In genomic region chr2:233372855-233373254, GRCh38 we compare ENCODE assay signal across 22 cellular contexts. TPM values are rescaled to one million over a fixed set of nuclear protein-coding genes. Genes with fewer than 3 reads are reported as not detected.
DNase-seq lines count a peak whose midpoint lies in the region; ATAC-seq lines count a peak whose summit lies in the region.
"Had no signal": no experiment of that assay in that cellular context is flagged by ENCODE, and none has a peak within 500 bp of the region (broad histone marks: within the 10 kb centered on the region; RNA-seq: fewer than 3 reads in every experiment).

No MANE protein-coding gene starts in this region.

- H3K4me2 ChIP-seq in skeletal muscle satellite cell (ENCODE audit: low read length) = peak overlapping the region; percentile 46
- H3K4me2 ChIP-seq: BLaER1 had no signal

- peaks cover 16 to 30% (median 24%) of the 10 kb centered on the region in 4 donors for H3K4me1 Mint-ChIP-seq in CD4-positive, alpha-beta memory T cell
- H3K4me1 Mint-ChIP-seq in T-helper 17 cell = peaks cover 29% of the 10 kb centered on the region
- peaks cover 56 to 89% (median 75%) of the 10 kb centered on the region in 3 donors for H3K4me1 Mint-ChIP-seq in naive B cell

- no peak overlapping the region for H3K27ac ChIP-seq in CD4-positive, alpha-beta memory T cell (ENCODE audit: low read depth, low read length)
- H3K27ac ChIP-seq: SJSA1 had no signal

- peak overlapping the region; percentile 39 for H3K9ac ChIP-seq in skeletal muscle satellite cell (ENCODE audit: low read depth, low read length)
- H3K9ac ChIP-seq: BLaER1 had no signal

- ATAC-seq in T-helper 17 cell (no peak), naive B cell (ENCODE audit: low read depth in 2 of 2) (no peak), HG02610 (IDR thresholded peaks at IDR 0.05; ENCODE audit: unreplicated experiment) (no peak), HG03135 (IDR thresholded peaks at IDR 0.05; ENCODE audit: unreplicated experiment) (no peak)
- ATAC-seq: GM12878, Panc1 had no signal

- H3K9me3 Mint-ChIP-seq in CD4-positive, alpha-beta memory T cell = no peaks in the 10 kb centered on the region
- H3K9me3 Mint-ChIP-seq in naive B cell = no peaks in the 10 kb centered on the region
- H3K9me3 Mint-ChIP-seq: CD4-positive, alpha-beta T cell had no signal

- no peaks in the 10 kb centered on the region for H3K27me3 ChIP-seq in CD4-positive, alpha-beta memory T cell (ENCODE audit: insufficient read depth, low read length)
- H3K27me3 ChIP-seq in skeletal muscle satellite cell (ENCODE audit: control insufficient read depth, insufficient read depth, low read length) = no peaks in the 10 kb centered on the region
- H3K27me3 ChIP-seq: BLaER1, SJSA1 had no signal

- no peaks in the 10 kb centered on the region for H3K36me3 ChIP-seq in CD4-positive, alpha-beta memory T cell (ENCODE audit: insufficient read depth, low read length)
- H3K36me3 ChIP-seq in skeletal muscle satellite cell (ENCODE audit: insufficient read depth, low read length) = no peaks in the 10 kb centered on the region

- peaks cover 32 to 33% of the 10 kb centered on the region in 2 donors for H3K36me3 Mint-ChIP-seq in CD4-positive, alpha-beta memory T cell
- H3K36me3 Mint-ChIP-seq in T-helper 17 cell (ENCODE audit: low read depth) = peaks cover 4% of the 10 kb centered on the region
- peaks cover 9 to 11% of the 10 kb centered on the region in 2 donors for H3K36me3 Mint-ChIP-seq in naive B cell

- H3K4me3 ChIP-seq in CD4-positive, alpha-beta memory T cell (ENCODE audit: low read length in 2 of 2) = no peak overlapping the region
- H3K4me3 ChIP-seq in skeletal muscle satellite cell (ENCODE audit: low read length) = no peak overlapping the region
- H3K4me3 ChIP-seq: BLaER1, GM12878, HAP-1, SJSA1 had no signal

- POLR2A ChIA-PET in CD4-positive, alpha-beta memory T cell (lab: Charles Lee; ENCODE audit: partially characterized antibody) = interaction anchor here (2.0 kb wide), 1 partner anchor 13 kb away, joined by 5 read pairs; no protein-coding TSS in a partner anchor

- no peaks in the 10 kb centered on the region for H3K27me3 Mint-ChIP-seq in CD4-positive, alpha-beta memory T cell
- no peaks in the 10 kb centered on the region for H3K27me3 Mint-ChIP-seq in T-helper 17 cell
- no peaks in the 10 kb centered on the region for H3K27me3 Mint-ChIP-seq in naive B cell
- H3K27me3 Mint-ChIP-seq: CD4-positive, alpha-beta T cell had no signal

- H3K4me1 ChIP-seq in CD4-positive, alpha-beta memory T cell (ENCODE audit: insufficient read depth, low read length) = no peaks in the 10 kb centered on the region
- peaks cover 22% of the 10 kb centered on the region for H3K4me1 ChIP-seq in skeletal muscle satellite cell (ENCODE audit: control insufficient read depth, insufficient read depth, low read length)
- H3K4me1 ChIP-seq: Caco-2, SJSA1 had no signal

- intact Hi-C loops in CD4-positive, alpha-beta memory T cell (cut with micrococcal nuclease) = no loop called here

- H3K27ac Mint-ChIP-seq in CD4-positive, alpha-beta memory T cell = peak overlapping the region in 4 of 7 donors; percentile 20 to 84 (median 60)
- H3K27ac Mint-ChIP-seq in T-helper 17 cell = peak overlapping the region; percentile 24
- peak overlapping the region in 5 of 6 donors; percentile 20 to 90 (median 41) for H3K27ac Mint-ChIP-seq in naive B cell
- H3K27ac Mint-ChIP-seq: CD4-positive, alpha-beta T cell had no signal

- DNase-seq in CD4-positive, alpha-beta memory T cell = no peak
- no peak for DNase-seq in T-helper 17 cell
- DNase-seq in naive B cell = no peak
- no peak for DNase-seq in activated CD8-positive, alpha-beta memory T cell treated with anti-CD3 and anti-CD28 coated beads, Interleukin-2, amount 50 U/mL, for 48 hours
- DNase-seq: Caco-2; CD4-positive, alpha-beta T cell; DMS 273 treated with DMSO at 0.1 percent for 48 hours; DND-41; NCI-H1105; NCI-H2029 treated with DMSO at 0.1 percent for 48 hours; NCI-H226; NCI-H510A treated with DMSO at 0.1 percent for 48 hours; NCI-H774; NK-92 treated with Interleukin-12 subunit alpha and Interleukin-12 subunit beta, amount 100 ng/mL, for 24 hours had no signal

- no peaks in the 10 kb centered on the region for H3K9me3 ChIP-seq in CD4-positive, alpha-beta memory T cell (ENCODE audit: control insufficient read depth in 1 of 2, low read length in 2 of 2)
- H3K9me3 ChIP-seq in T-helper 17 cell (ENCODE audit: control insufficient read depth, low read length, poor library complexity, severe bottlenecking) (no peaks in the 10 kb centered on the region), skeletal muscle satellite cell (replicated peaks; ENCODE audit: low read length) (no peaks in the 10 kb centered on the region)
- H3K9me3 ChIP-seq: Caco-2, HAP-1, SJSA1 had no signal

- no peak overlapping the region for H3K4me3 Mint-ChIP-seq in CD4-positive, alpha-beta memory T cell
- H3K4me3 Mint-ChIP-seq in T-helper 17 cell = no peak overlapping the region
- H3K4me3 Mint-ChIP-seq in naive B cell = peak overlapping the region in 3 of 8 donors; percentile 20 to 74 (median 21)
- H3K4me3 Mint-ChIP-seq: CD4-positive, alpha-beta T cell had no signal

- CTCF ChIA-PET in CD4-positive, alpha-beta memory T cell (lab: Charles Lee; ENCODE audit: partially characterized antibody) = interaction anchor here (0.9 to 1.9 kb wide), 4 partner anchors 15 to 71 kb away, joined by 3 to 5 read pairs (median 4); no protein-coding TSS in a partner anchor

RNA-seq across cellular contexts. Expression of gene DGKD, which starts 18.6 kb away (rescaled TPM):
- total RNA-seq in CD4-positive, alpha-beta memory T cell = 100 to 1,000 TPM; 129 to 136 TPM
- 10 to 100 TPM in 1 of 2 donors, 1 to 10 TPM in 1; 8.9 to 28.1 TPM for polyA plus RNA-seq in CD4-positive, alpha-beta memory T cell
- 100 to 1,000 TPM; 148 to 170 TPM for total RNA-seq in T-helper 17 cell
- 100 to 1,000 TPM in 1 of 6 donors, 10 to 100 TPM in 5; 38.0 to 111 (median 67.7) TPM for polyA plus RNA-seq in naive B cell (ENCODE audit: low read depth in 6 of 6)
- total RNA-seq in skeletal muscle satellite cell (2012; rRNA removed) = 5.8 and 8.1 TPM in 2 replicates
